8 cellular contexts compared by ENCODE assay signal in the genomic region with DNA sequence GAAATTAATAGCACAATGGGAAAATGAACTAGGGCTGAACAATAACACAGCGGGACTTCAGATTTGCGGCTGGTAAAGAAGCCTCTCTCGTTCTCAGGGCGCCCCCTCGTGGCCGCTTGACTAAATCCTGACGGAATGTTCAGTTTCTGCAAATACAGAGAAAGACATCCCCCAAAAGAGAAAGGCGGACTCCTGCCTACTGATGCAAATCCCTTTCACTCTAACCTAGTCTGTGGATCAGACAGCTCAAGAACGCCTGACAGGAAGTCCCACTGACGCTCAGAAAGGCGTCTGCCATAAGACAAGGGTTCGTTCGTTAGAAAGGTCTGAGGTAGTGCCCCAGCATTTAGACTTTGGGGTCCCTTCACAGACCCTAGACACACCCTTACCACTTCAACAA. TPM values are rescaled to one million over a fixed set of nuclear protein-coding genes. Genes with fewer than 3 reads are reported as not detected.
A peak's percentile ranks its signal among the peaks of the same experiment; 100 is the strongest.
DNase-seq lines count a peak whose midpoint lies in the region; ATAC-seq and TF ChIP-seq lines count a peak whose summit lies in the region.

No MANE protein-coding gene starts in this region.

- peaks cover 2% of the 10 kb centered on the region; the same call in 1 of the 2 replicates for H3K27me3 ChIP-seq in H7 (ENCODE audit: control insufficient read depth, insufficient read depth, low read length)
- H3K27me3 ChIP-seq in right lobe of liver, result no peaks in the 10 kb centered on the region

- no peaks in the 10 kb centered on the region for H3K36me3 ChIP-seq in H7 (replicated peaks; ENCODE audit: control insufficient read depth, insufficient read depth, low read length)
- no peaks in the 10 kb centered on the region for H3K36me3 ChIP-seq in right lobe of liver

- peaks cover 0 to 47% (median 21%) of the 10 kb centered on the region in 4 donors for H3K4me1 ChIP-seq in right lobe of liver

- 1% methylated on average over 12 of the region's 13 CpGs for WGBS in right lobe of liver (ENCODE audit: insufficient coverage, low coverage, low lambda C conversion rate, missing lambda C conversion rate)

- ATAC-seq in right lobe of liver (peak; percentile 39 to 50 (median 41)), HG02678 (IDR thresholded peaks at IDR 0.05; ENCODE audit: unreplicated experiment) (no peak)

- peak; percentile 66 for DNase-seq in AG20443 (ENCODE audit: low spot score)
- DNase-seq in H7, result peak; percentile 78
- peak; percentile 85 for DNase-seq in NCI-H460 (ENCODE audit: extremely low read depth, low read depth)
- peak; percentile 72 for DNase-seq in activated CD4-positive, alpha-beta T cell treated with anti-CD3 and anti-CD28 coated beads, Interleukin-2, amount 50 U/mL, for 1 hour
- DNase-seq in dermis microvascular lymphatic vessel endothelial cell (ENCODE audit: low read depth in 2 of 2), result peak; percentile 74 to 86
- DNase-seq in right lobe of liver, result peak; percentile 84 to 87 (median 85)
- peak; percentile 76 to 81 for DNase-seq in stimulated activated CD4-positive, alpha-beta T cell treated with anti-CD3 and anti-CD28 coated beads, Interleukin-2, amount 100 ng/mL, for 48 hours

- H3K4me3 ChIP-seq in H7 (ENCODE audit: insufficient read depth, low read depth, low read length) (no peak overlapping the region), right lobe of liver (peak overlapping the region; percentile 5 to 89 (median 79))

- peak overlapping the region; percentile 39 to 100 (median 48) for H3K27ac ChIP-seq in right lobe of liver

- peak; percentile 79 to 87 (median 85) for TF ChIP-seq CTCF in right lobe of liver (IDR thresholded peaks at IDR 0.05)

- TF ChIP-seq POLR2A in right lobe of liver (IDR thresholded peaks at IDR 0.05), result no peak

- intact Hi-C loops in right lobe of liver (cut with DNase I), result loop anchor here (5.0 to 10.0 kb wide), 3 partner anchors 101 to 714 kb away; no protein-coding TSS in a partner anchor

- no peaks in the 10 kb centered on the region for H3K9me3 ChIP-seq in right lobe of liver

RNA-seq across cellular contexts. Expression of a gene that starts 2.5 kb away (rescaled TPM):
- 13.6 and 23.1 TPM in 2 replicates for total RNA-seq in H7 (2014; rRNA removed; shearing (Covaris generic))
- total RNA-seq in NCI-H460 (2014; rRNA removed; shearing (Covaris generic)), result 13.4 and 19.5 TPM in 2 replicates
- polyA plus RNA-seq in NCI-H460 (2014; cell fraction: nucleus; rRNA removed), result 15.9 and 19.1 TPM in 2 replicates
- total RNA-seq in dermis microvascular lymphatic vessel endothelial cell (22.2 and 24.8 TPM in 2 replicates), right lobe of liver (10 to 100 TPM in 1 of 6 experiments, 1 to 10 TPM in 5; 2.0 to 11.0 (median 3.5) TPM)
